In genomic region chr5:178931846-178932760, GRCh38 we compare ENCODE assay signal across 18 cellular contexts. TPM values are rescaled to one million over a fixed set of nuclear protein-coding genes. Genes with fewer than 3 reads are reported as not detected.
"Had no signal": no experiment of that assay in that cellular context is flagged by ENCODE, and none has a peak within 500 bp of the region (broad histone marks: within the 10 kb centered on the region; RNA-seq: fewer than 3 reads in every experiment).

No MANE protein-coding gene starts in this region.

- H3K4me2 ChIP-seq: smooth muscle cell had no signal

- H3K27me3 ChIP-seq: colonic mucosa, esophagus squamous epithelium, upper lobe of left lung had no signal

- H3K36me3 ChIP-seq: colonic mucosa had no signal

- ATAC-seq: activated CD4-positive, CD25-positive, alpha-beta regulatory T cell treated with anti-CD3 and anti-CD28 coated beads, Interleukin-2, amount 50 U/mL, for 24 hours; left ventricle myocardium superior; stimulated activated naive CD8-positive, alpha-beta T cell treated with anti-CD3 and anti-CD28 coated beads, Interleukin-15, Interleukin-2, amounts not matched to agents 100 U/mL and 50 U/mL, for 24 hours had no signal

- DNase-seq: activated naive CD4-positive, alpha-beta T cell treated with anti-CD3 and anti-CD28 coated beads for 36 hours; activated T-cell treated with anti-CD3 and anti-CD28 coated beads, Interleukin-2, amount 50 U/mL, for 1 hour; caudate nucleus; colonic mucosa; esophagus squamous epithelium; foreskin fibroblast; glutamatergic neuron; kidney glomerular epithelial cell; left ventricle myocardium superior; mesenchymal stem cell; nucleus accumbens; stimulated activated naive CD8-positive, alpha-beta T cell treated with anti-CD3 and anti-CD28 coated beads, Interleukin-15, Interleukin-2, amounts not matched to agents 100 U/mL and 50 U/mL, for 24 hours; T-helper 9 cell; upper lobe of left lung had no signal

- H3K27ac ChIP-seq: colonic mucosa, esophagus squamous epithelium, upper lobe of left lung had no signal

- H3K4me1 ChIP-seq: colonic mucosa, esophagus squamous epithelium, upper lobe of left lung had no signal

- H3K4me3 ChIP-seq: colonic mucosa, esophagus squamous epithelium, smooth muscle cell, upper lobe of left lung had no signal

- FAIRE-seq: endothelial cell of umbilical vein had no signal

RNA-seq across cellular contexts. Expression of gene ZNF454, which starts 8.9 kb away (rescaled TPM):
- total RNA-seq: activated naive CD4-positive, alpha-beta T cell treated with anti-CD3 and anti-CD28 coated beads for 36 hours; activated T-helper 2 cell treated with anti-CD3 and anti-CD28 coated beads, Interferon-gamma antibody, Interleukin-2, Interleukin-4, amounts not matched to agents 10 μg/mL and 5 μg/mL and 100 μg/mL, durations not matched to agents 14 hours and 24 hours and 36 hours; smooth muscle cell had no signal

RNA-seq across cellular contexts. Expression of gene ZFP2, which starts 36.4 kb away (rescaled TPM):
- total RNA-seq: activated T-helper 2 cell treated with anti-CD3 and anti-CD28 coated beads, Interferon-gamma antibody, Interleukin-2, Interleukin-4, amounts not matched to agents 10 μg/mL and 5 μg/mL and 100 μg/mL, durations not matched to agents 14 hours and 24 hours and 36 hours had no signal
